In the genomic region with DNA sequence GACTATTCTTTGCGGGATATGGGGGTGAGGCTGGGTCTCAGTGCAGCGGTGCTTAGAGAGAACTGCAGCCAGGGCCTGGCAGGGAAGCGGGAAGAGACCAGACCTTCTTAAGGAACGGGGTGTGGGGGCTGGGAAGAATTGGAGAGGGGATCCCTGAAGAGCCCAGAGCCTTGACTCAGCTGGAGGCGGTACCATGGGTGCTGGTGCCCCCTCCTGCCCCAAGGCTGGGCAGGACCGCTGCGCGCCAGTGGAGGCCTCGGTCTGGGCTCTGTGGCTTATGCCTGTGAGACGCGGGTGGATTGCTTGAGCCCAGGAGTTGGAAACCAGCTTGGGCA, we compare ENCODE assay signal across 7 cellular contexts. TPM values are rescaled to one million over a fixed set of nuclear protein-coding genes. Genes with fewer than 3 reads are reported as not detected.
DNase-seq lines count a peak whose midpoint lies in the region; ATAC-seq and TF ChIP-seq lines count a peak whose summit lies in the region.
"Had no signal": no experiment of that assay in that cellular context is flagged by ENCODE, and none has a peak within 500 bp of the region (broad histone marks: within the 10 kb centered on the region; RNA-seq: fewer than 3 reads in every experiment).

No MANE protein-coding gene starts in this region.

- H3K9me3 ChIP-seq in MG63 (no peaks in the 10 kb centered on the region), sigmoid colon (no peaks in the 10 kb centered on the region)

- no peak for TF ChIP-seq POLR2A in sigmoid colon (IDR thresholded peaks at IDR 0.05)

- H3K4me3 ChIP-seq in MG63 (no peak overlapping the region), sigmoid colon (no peak overlapping the region)

- WGBS in sigmoid colon, 2 donors: 91 to 92% methylated on average over 11 of the region's 11 CpGs

- DNase-seq in MG63: peak; percentile 36
- peak in 1 of 61 donors; percentile 23 for DNase-seq in caudate nucleus (lab: John Stamatoyannopoulos, UW)
- DNase-seq in sigmoid colon: no peak
- DNase-seq in NCI-H510A treated with DMSO at 0.1 percent for 48 hours (lab: John Stamatoyannopoulos, UW): no peak
- DNase-seq in NCI-H748 (lab: John Stamatoyannopoulos, UW; ENCODE audit: unreplicated experiment): no peak

- intact Hi-C loops in sigmoid colon (cut with DNase I): no loop called here

- TF ChIP-seq CTCF in sigmoid colon (IDR thresholded peaks at IDR 0.05): no peak

- TF ChIP-seq EP300 in sigmoid colon (IDR thresholded peaks at IDR 0.05): no peak

- H3K4me1 ChIP-seq in sigmoid colon: peaks cover 0 to 74% (median 60%) of the 10 kb centered on the region in 4 donors

- peak overlapping the region; percentile 95 for H3K27ac ChIP-seq in caudate nucleus (ENCODE audit: low read depth, low read length)
- H3K27ac ChIP-seq in sigmoid colon: peak overlapping the region in 3 of 4 donors; percentile 92 to 99 (median 94)

- H3K36me3 ChIP-seq in MG63 (peaks cover 45% of the 10 kb centered on the region), sigmoid colon (peaks cover 5 to 49% (median 12%) of the 10 kb centered on the region in 4 donors)

- ATAC-seq in HG02798 (IDR thresholded peaks at IDR 0.05; ENCODE audit: poor library complexity, unreplicated experiment): no peak

- H3K27me3 ChIP-seq in MG63 (no peaks in the 10 kb centered on the region), sigmoid colon (no peaks in the 10 kb centered on the region)

RNA-seq across cellular contexts. Expression of a gene that starts 1.3 kb away (rescaled TPM):
- not detected in 2 replicates for total RNA-seq in MG63 (2014; rRNA removed; shearing (Covaris generic); ENCODE audit: low replicate concordance)
- not detected for total RNA-seq in sigmoid colon
- polyA plus RNA-seq in sigmoid colon: not detected
- polyA plus RNA-seq: keratinocyte had no signal

RNA-seq across cellular contexts. Expression of a gene that starts 1.5 kb away (rescaled TPM):
- 136 and 311 TPM in 2 replicates for total RNA-seq in MG63 (2014; rRNA removed; shearing (Covaris generic); ENCODE audit: low replicate concordance)
- total RNA-seq in sigmoid colon: 100 to 1,000 TPM; 465 to 697 (median 652) TPM
- polyA plus RNA-seq in sigmoid colon: 100 to 1,000 TPM; 305 to 810 (median 418) TPM

RNA-seq across cellular contexts. Expression of a gene that starts 8.9 kb away (rescaled TPM):
- not detected in 2 replicates for total RNA-seq in MG63 (2014; rRNA removed; shearing (Covaris generic); ENCODE audit: low replicate concordance)
- 10 to 100 TPM in 3 of 4 donors, 1 to 10 TPM in 1; 5.3 to 13.6 (median 11.8) TPM for total RNA-seq in sigmoid colon
- 10 to 100 TPM; 42.1 to 92.4 (median 67.3) TPM for polyA plus RNA-seq in sigmoid colon

RNA-seq across cellular contexts. Expression of a gene that starts 14.5 kb away (rescaled TPM):
- 2.8 and 5.0 TPM in 2 replicates for total RNA-seq in MG63 (2014; rRNA removed; shearing (Covaris generic); ENCODE audit: low replicate concordance)
- 100 to 1,000 TPM in 1 of 4 donors, 10 to 100 TPM in 3; 46.4 to 138 (median 60.3) TPM for total RNA-seq in sigmoid colon
- 10 to 100 TPM; 30.1 to 78.8 (median 33.0) TPM for polyA plus RNA-seq in sigmoid colon

RNA-seq across cellular contexts. Expression of a gene that starts 27.9 kb away (rescaled TPM):
- 5.6 and 11.9 TPM in 2 replicates for total RNA-seq in MG63 (2014; rRNA removed; shearing (Covaris generic); ENCODE audit: low replicate concordance)
- 10 to 100 TPM; 26.3 to 37.5 (median 35.0) TPM for total RNA-seq in sigmoid colon
- 10 to 100 TPM in 1 of 3 donors, 1 to 10 TPM in 2; 1.8 to 15.6 (median 3.0) TPM for polyA plus RNA-seq in sigmoid colon
